ENCODE assay signal across 20 cellular contexts in genomic region chrX:114065612-114066178, GRCh38.
A peak's percentile ranks its signal among the peaks of the same experiment; 100 is the strongest.
DNase-seq lines count a peak whose midpoint lies in the region; ATAC-seq and TF ChIP-seq lines count a peak whose summit lies in the region.
"Had no signal": no experiment of that assay in that cellular context is flagged by ENCODE, and none has a peak within 500 bp of the region (broad histone marks: within the 10 kb centered on the region; RNA-seq: fewer than 3 reads in every experiment).

No MANE protein-coding gene starts in this region.

- no peaks in the 10 kb centered on the region for H3K9me3 ChIP-seq in mammary epithelial cell (replicated peaks; ENCODE audit: insufficient read depth, low read length)

- CTCF ChIA-PET in mammary epithelial cell (lab: Charles Lee; ENCODE audit: low non-redundant PET): no interaction called here

- no peaks in the 10 kb centered on the region for H3K27me3 ChIP-seq in mammary epithelial cell (ENCODE audit: insufficient read depth, low read length)

- H3K9ac ChIP-seq in mammary epithelial cell (ENCODE audit: insufficient read depth, low read length): no peak overlapping the region
- H3K9ac ChIP-seq: BLaER1 treated with 17β-estradiol and CSF1 and Interleukin-3, amounts not matched to agents 10 nM and 100 nM had no signal

- dilution Hi-C loops in mammary epithelial cell (cut with HindIII; ENCODE audit: low sequenced_read_pairs): no loop called here

- BruUV-seq in mammary epithelial cell (replicated peaks; lab: Mats Ljungman, UMichigan): no TSS peak

- intact Hi-C loops in mammary epithelial cell (cut with micrococcal nuclease): no loop called here
- intact Hi-C loops in left colon (cut with DNase I, micrococcal nuclease): no loop called here
- intact Hi-C loops in posterior cingulate gyrus (cut with DNase I): no loop called here

- in situ Hi-C loops in mammary epithelial cell (cut with MboI; ENCODE audit: low sequenced_read_pairs in 2 of 2): no loop called here

- no peak overlapping the region for H3K27ac ChIP-seq in mammary epithelial cell (ENCODE audit: insufficient read depth, low read depth, low read length)
- H3K27ac ChIP-seq: BLaER1 treated with 17β-estradiol and CSF1 and Interleukin-3, amounts not matched to agents 10 nM and 100 nM; SK-N-MC had no signal

- 76% methylated on average over 4 of the region's 4 CpGs for WGBS in mammary epithelial cell (ENCODE audit: low coverage, missing lambda C conversion rate)

- DNase-seq in GDM1 (lab: John Stamatoyannopoulos, UW): peak; percentile 34
- DNase-seq in MV-4-11 (lab: John Stamatoyannopoulos, UW): peak; percentile 11
- peak; percentile 6 for DNase-seq in mammary epithelial cell
- DNase-seq in left colon: no peak
- no peak for DNase-seq in retina
- DNase-seq in posterior cingulate gyrus: no peak
- no peak for DNase-seq in dedifferentiated amniotic fluid mesenchymal stem cell (ENCODE audit: extremely low spot score)
- DNase-seq: CD8-positive, alpha-beta memory T cell; DMS53; KG1; NCI-H1092; NCI-H1436 treated with DMSO at 0.1 percent for 48 hours; NCI-H2029; NCI-H2171 treated with DMSO at 0.1 percent for 48 hours; NCI-H446; NCI-H69; SHP77 had no signal

- H3K4me3 ChIP-seq in mammary epithelial cell (replicated peaks in 1 of 3; ENCODE audit: insufficient read depth in 1 of 3, low read depth in 2 of 3, low read length in 3 of 3): no peak overlapping the region
- H3K4me3 ChIP-seq: BLaER1 treated with 17β-estradiol and CSF1 and Interleukin-3, amounts not matched to agents 10 nM and 100 nM; SK-N-MC had no signal

- H3K79me2 ChIP-seq in mammary epithelial cell (ENCODE audit: insufficient read depth, low read length): no peaks in the 10 kb centered on the region

- no peaks in the 10 kb centered on the region for H3K36me3 ChIP-seq in mammary epithelial cell (ENCODE audit: insufficient read depth, low read length)
- H3K36me3 ChIP-seq: BLaER1 treated with 17β-estradiol and CSF1 and Interleukin-3, amounts not matched to agents 10 nM and 100 nM had no signal

- no peaks in the 10 kb centered on the region for H3K4me1 ChIP-seq in mammary epithelial cell (ENCODE audit: insufficient read depth, low read length)
- H3K4me1 ChIP-seq: BLaER1 treated with 17β-estradiol and CSF1 and Interleukin-3, amounts not matched to agents 10 nM and 100 nM had no signal

- H4K20me1 ChIP-seq in mammary epithelial cell (ENCODE audit: insufficient read depth, low read length): peaks cover 2% of the 10 kb centered on the region

- ATAC-seq in left colon: peak; percentile 90
- ATAC-seq: HepG2 had no signal

- H3K4me2 ChIP-seq in mammary epithelial cell (ENCODE audit: insufficient read depth, low read depth, low read length): no peak overlapping the region

- H2AFZ ChIP-seq in mammary epithelial cell (ENCODE audit: low read depth, low read length): no peak overlapping the region

- no peak for TF ChIP-seq CTCF in mammary epithelial cell (conservative IDR thresholded peaks at IDR 0.05 in 1 of 2, IDR thresholded peaks at IDR 0.05 in 1 of 2; ENCODE audit: extremely low read depth in 1 of 2, insufficient read depth in 1 of 2, low read depth in 1 of 2, low read length in 2 of 2)

Comparison
In these comparisons a context has a peak if more than half of its experiments do, and no peak if none do; other contexts are left out.
1. DNase-seq: peak in GDM1 (single experiment), MV-4-11 (single experiment) and mammary epithelial cell (single experiment); none in left colon (0 of 2), retina (single experiment), posterior cingulate gyrus (0 of 10) and dedifferentiated amniotic fluid mesenchymal stem cell (single experiment).